Comparison of ENCODE assay signal across 26 cellular contexts in the genomic region with DNA sequence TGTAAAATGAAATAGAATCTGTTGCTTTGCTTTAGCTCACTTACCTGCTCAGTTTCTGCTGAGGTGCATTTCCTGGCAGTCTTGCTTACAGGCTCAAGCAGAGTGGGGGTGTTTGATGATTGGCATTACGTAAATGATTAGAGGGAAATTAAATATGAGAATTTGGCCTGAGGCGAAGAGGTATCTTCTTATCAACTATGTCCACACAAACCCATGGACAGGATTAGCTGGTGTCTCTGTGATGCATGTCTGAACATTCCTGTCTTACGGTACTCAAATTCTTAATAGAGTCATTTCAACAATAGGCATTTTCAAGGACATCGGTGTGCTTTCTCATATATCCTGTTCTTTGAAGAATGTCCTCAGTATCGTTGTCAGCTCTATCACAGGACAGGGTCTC.
A peak's percentile ranks its signal among the peaks of the same experiment; 100 is the strongest.
DNase-seq lines count a peak whose midpoint lies in the region; ATAC-seq, FAIRE-seq and TF ChIP-seq lines count a peak whose summit lies in the region.
"Had no signal": no experiment of that assay in that cellular context is flagged by ENCODE, and none has a peak within 500 bp of the region (broad histone marks: within the 10 kb centered on the region; RNA-seq: fewer than 3 reads in every experiment).

No MANE protein-coding gene starts in this region.

- H3K9me3 ChIP-seq in HepG2 (ENCODE audit: low read length) (no peaks in the 10 kb centered on the region), right lobe of liver (no peaks in the 10 kb centered on the region), psoas muscle (no peaks in the 10 kb centered on the region)
- H3K9me3 ChIP-seq: BLaER1, SJSA1 had no signal

- POLR2A ChIA-PET in HepG2 (lab: Yijun Ruan, JAX): no interaction called here

- TF ChIP-seq CTCF in HepG2 (CRISPR knock-in tag; IDR thresholded peaks at IDR 0.05) (no peak), right lobe of liver (IDR thresholded peaks at IDR 0.05) (no peak), bronchial epithelial cell (IDR thresholded peaks at IDR 0.05; ENCODE audit: insufficient read depth, low read length, severe bottlenecking) (no peak), psoas muscle (IDR thresholded peaks at IDR 0.05) (no peak)

- TF ChIP-seq POLR2A in HepG2 (IDR thresholded peaks at IDR 0.05; ENCODE audit: insufficient read depth in 1 of 2, low read depth in 2 of 2, low read length in 2 of 2): no peak
- TF ChIP-seq POLR2A in right lobe of liver (IDR thresholded peaks at IDR 0.05): no peak

- intact Hi-C loops in HepG2 (cut with micrococcal nuclease; ENCODE audit: unreplicated experiment): no loop called here
- intact Hi-C loops in right lobe of liver (cut with DNase I): no loop called here
- intact Hi-C loops in psoas muscle (cut with DNase I): no loop called here

- TF ChIP-seq EP300 in HepG2 (IDR thresholded peaks at IDR 0.05; ENCODE audit: low read depth in 2 of 2, low read length in 2 of 2) (no peak), HepG2 (CRISPR knock-in tag; IDR thresholded peaks at IDR 0.05; ENCODE audit: borderline replicate concordance) (no peak)

- no peaks in the 10 kb centered on the region for H4K20me1 ChIP-seq in HepG2 (ENCODE audit: insufficient read depth, low read length)

- H2AFZ ChIP-seq in HepG2 (ENCODE audit: low read length): no peak overlapping the region
- H2AFZ ChIP-seq: PC-9 had no signal

- H3K27ac ChIP-seq in HepG2 (ENCODE audit: extremely low read length, insufficient read depth, low read length) (no peak overlapping the region), right lobe of liver (no peak overlapping the region), psoas muscle (peak overlapping the region; percentile 54)
- H3K27ac ChIP-seq: BLaER1, HL-60, PC-9, SJSA1 had no signal

- H3K4me2 ChIP-seq in HepG2 (ENCODE audit: low read depth, low read length): no peak overlapping the region
- H3K4me2 ChIP-seq: BLaER1, PC-9 had no signal

- H3K9ac ChIP-seq in HepG2 (ENCODE audit: insufficient read depth, low read depth, low read length): no peak overlapping the region
- H3K9ac ChIP-seq: BLaER1 had no signal

- CTCF ChIA-PET in HepG2 (lab: Yijun Ruan, JAX; ENCODE audit: low intra/inter-chr PET ratio, low total read pairs): no interaction called here

- no peak for TF ChIP-seq RAD21 in HepG2 (CRISPR knock-in tag; IDR thresholded peaks at IDR 0.05)

- in situ Hi-C loops in HepG2 (cut with HindIII; ENCODE audit: extremely low pct_ligation_motif_present, low pct_unique_long_range_greater_than_20kb): no loop called here

- H3K27me3 ChIP-seq in HepG2 (ENCODE audit: control insufficient read depth in 1 of 2, insufficient read depth in 2 of 2, low read length in 2 of 2): no peaks in the 10 kb centered on the region
- H3K27me3 ChIP-seq in right lobe of liver: no peaks in the 10 kb centered on the region
- no peaks in the 10 kb centered on the region for H3K27me3 ChIP-seq in bronchial epithelial cell (ENCODE audit: control insufficient read depth, insufficient read depth, low read length)
- H3K27me3 ChIP-seq in psoas muscle (ENCODE audit: insufficient read depth in 3 of 3, low read length in 2 of 3): no peaks in the 10 kb centered on the region
- H3K27me3 ChIP-seq: BLaER1, SJSA1 had no signal

- H3K27ac Mint-ChIP-seq in activated naive CD4-positive, alpha-beta T cell treated with anti-CD3 and anti-CD28 coated beads, Interleukin-2, amount 50 U/mL, for 72 hours: no peak overlapping the region
- H3K27ac Mint-ChIP-seq: CD4-positive, alpha-beta memory T cell had no signal

- no peak for FAIRE-seq in HepG2 (lab: Jason Lieb, UNC)
- FAIRE-seq in bronchial epithelial cell (lab: Jason Lieb, UNC): no peak
- FAIRE-seq: GM12878, H1 had no signal

- WGBS in HepG2 (ENCODE audit: low lambda C conversion rate): 95% methylated on average over 5 of the region's 5 CpGs
- WGBS in right lobe of liver (ENCODE audit: insufficient coverage, low coverage, low lambda C conversion rate, missing lambda C conversion rate): 81% methylated on average over 5 of the region's 5 CpGs
- 27 to 44% (median 43%) methylated on average over 5 of the region's 5 CpGs for WGBS in psoas muscle, 3 donors

- no peak for DNase-seq in HepG2 (ENCODE audit: low spot score)
- DNase-seq in right lobe of liver: no peak
- peak; percentile 59 for DNase-seq in bronchial epithelial cell (ENCODE audit: low read depth)
- no peak for DNase-seq in psoas muscle
- DNase-seq in activated naive CD4-positive, alpha-beta T cell treated with anti-CD3 and anti-CD28 coated beads, Interleukin-2, amount 50 U/mL, for 72 hours (ENCODE audit: low spot score in 2 of 2): no peak
- no peak for DNase-seq in HCEC 1CT
- DNase-seq: CD4-positive, alpha-beta memory T cell; COR-L47; DMS 273 treated with DMSO at 0.1 percent for 48 hours; DMS79; EL; GDM1; NCI-H1092; NCI-H1417 treated with DMSO at 0.1 percent for 48 hours; NCI-H187 treated with DMSO at 0.1 percent for 48 hours; NCI-H446; NCI-H524 treated with DMSO at 0.1 percent for 48 hours; PC-9; Right ventricle myocardium superior had no signal

- no peaks in the 10 kb centered on the region for H3K9me3 Mint-ChIP-seq in activated naive CD4-positive, alpha-beta T cell treated with anti-CD3 and anti-CD28 coated beads, Interleukin-2, amount 50 U/mL, for 72 hours

- peaks cover 51 to 87% of the 10 kb centered on the region in 2 experiments for H3K36me3 ChIP-seq in HepG2 (replicated peaks in 1 of 2; ENCODE audit: control insufficient read depth in 1 of 2, insufficient read depth in 2 of 2, low read length in 2 of 2)
- peaks cover 0 to 2% (median 0%) of the 10 kb centered on the region in 4 donors for H3K36me3 ChIP-seq in right lobe of liver
- H3K36me3 ChIP-seq in bronchial epithelial cell (ENCODE audit: control insufficient read depth, insufficient read depth, low read length): peaks cover 10% of the 10 kb centered on the region
- H3K36me3 ChIP-seq in psoas muscle (ENCODE audit: insufficient read depth in 1 of 2, low read depth in 1 of 2): peaks cover 0 to 31% of the 10 kb centered on the region in 2 donors

- no peaks in the 10 kb centered on the region for H3K36me3 Mint-ChIP-seq in activated naive CD4-positive, alpha-beta T cell treated with anti-CD3 and anti-CD28 coated beads, Interleukin-2, amount 50 U/mL, for 72 hours
- H3K36me3 Mint-ChIP-seq: CD4-positive, alpha-beta memory T cell had no signal

- ATAC-seq in HepG2: no peak
- ATAC-seq in right lobe of liver: no peak
- ATAC-seq in psoas muscle: peak in 1 of 4 donors; percentile 53
- ATAC-seq in activated naive CD4-positive, alpha-beta T cell treated with anti-CD3 and anti-CD28 coated beads, Interleukin-2, amount 50 U/mL, for 72 hours: no peak
- no peak for ATAC-seq in GM19452 (IDR thresholded peaks at IDR 0.05; ENCODE audit: unreplicated experiment)
- ATAC-seq: GM12878, HCT116 had no signal

- H3K4me3 ChIP-seq in HepG2 (replicated peaks in 1 of 3; ENCODE audit: insufficient read depth in 1 of 3, low read depth in 2 of 3, low read length in 3 of 3) (no peak overlapping the region), right lobe of liver (no peak overlapping the region), bronchial epithelial cell (ENCODE audit: low read depth, low read length) (no peak overlapping the region), psoas muscle (no peak overlapping the region)
- H3K4me3 ChIP-seq: BLaER1, GM12878, PC-9, SJSA1 had no signal

- no peaks in the 10 kb centered on the region for H3K4me1 ChIP-seq in HepG2 (ENCODE audit: insufficient read depth, low read length)
- no peaks in the 10 kb centered on the region for H3K4me1 ChIP-seq in right lobe of liver
- H3K4me1 ChIP-seq in psoas muscle: peaks cover 36% of the 10 kb centered on the region
- H3K4me1 ChIP-seq: SJSA1 had no signal

- no TSS peak for BruUV-seq in HepG2 (replicated peaks; lab: Mats Ljungman, UMichigan)

- H3K79me2 ChIP-seq in HepG2 (ENCODE audit: insufficient read depth, low read length): no peaks in the 10 kb centered on the region

TF ChIP-seq in HepG2, 621 proteins besides CTCF, POLR2A, EP300 and RAD21:
- no peak for TF ChIP-seq HOXA9 (CRISPR knock-in tag; IDR thresholded peaks at IDR 0.05; ENCODE audit: borderline replicate concordance)
- TF ChIP-seq RBM22 (optimal IDR thresholded peaks at IDR 0.05; ENCODE audit: low read length): peak; percentile 75
